ENCODE assay signal across 1 cellular context in genomic region chr1:144412491-144413403, GRCh38.
TF ChIP-seq lines count a peak whose summit lies in the region.

No MANE protein-coding gene starts in this region.

TF ChIP-seq in GM12878, 131 proteins besides CTCF, POLR2A, EP300 and RAD21 (continued from another document):
- TF ChIP-seq PRDM15 (CRISPR knock-in tag; IDR thresholded peaks at IDR 0.05) (peak; percentile 99), GATAD2B (conservative IDR thresholded peaks at IDR 0.05; ENCODE audit: low read depth) (peak; percentile 67; the same call in 1 of the 2 replicates), EGR1 (IDR thresholded peaks at IDR 0.05; ENCODE audit: borderline replicate concordance in 1 of 2, low read depth in 2 of 2, low read length in 2 of 2) (peak; percentile 76 to 90), PAX5 (IDR thresholded peaks at IDR 0.05; ENCODE audit: borderline replicate concordance, low read depth, low read length) (peak; percentile 90), SRF (IDR thresholded peaks at IDR 0.05; ENCODE audit: low read depth in 2 of 2, low read length in 2 of 2) (peak in 1 of 2 experiments; percentile 55; a peak in 1 of 4 replicates), NR2F1 (conservative IDR thresholded peaks at IDR 0.05) (peak; percentile 82), LARP7 (IDR thresholded peaks at IDR 0.05) (peak; percentile 88; the same call in 1 of the 2 replicates), NKRF (conservative IDR thresholded peaks at IDR 0.05) (peak; percentile 43; the same call in 1 of the 2 replicates), BMI1 (IDR thresholded peaks at IDR 0.05; ENCODE audit: borderline replicate concordance) (peak; percentile 95), IKZF1 (conservative IDR thresholded peaks at IDR 0.05) (peak; percentile 80), TAF1 (IDR thresholded peaks at IDR 0.05; ENCODE audit: borderline replicate concordance, low read depth, low read length) (peak; percentile 69; the same call in 1 of the 2 replicates), MTA2 (IDR thresholded peaks at IDR 0.05; ENCODE audit: low read depth) (peak; percentile 53; the same call in 1 of the 2 replicates), PAX8 (IDR thresholded peaks at IDR 0.05) (peak; percentile 51; the same call in 1 of the 2 replicates), TCF12 (IDR thresholded peaks at IDR 0.05; ENCODE audit: low read depth, low read length) (peak; percentile 93), BCL3 (IDR thresholded peaks at IDR 0.05; ENCODE audit: borderline replicate concordance, insufficient read depth, low read depth, low read length, poor library complexity, severe bottlenecking) (peak; percentile 97), HDAC6 (IDR thresholded peaks at IDR 0.05; ENCODE audit: unreplicated experiment) (peak; percentile 93), RELA (IDR thresholded peaks at IDR 0.05; ENCODE audit: borderline replicate concordance, partially characterized antibody) (peak; percentile 84), MTA3 (IDR thresholded peaks at IDR 0.05; ENCODE audit: borderline replicate concordance, low read length) (peak; percentile 100), CHD2 (IDR thresholded peaks at IDR 0.05; ENCODE audit: borderline replicate concordance, low read depth, low read length) (peak; percentile 42; the same call in 1 of the 2 replicates), NBN (IDR thresholded peaks at IDR 0.05) (peak; percentile 97), YY1 (IDR thresholded peaks at IDR 0.05; ENCODE audit: low read depth, low read length) (peak; percentile 91), WRNIP1 (IDR thresholded peaks at IDR 0.05; ENCODE audit: borderline replicate concordance, low read depth, low read length) (0 out of 2 replicates have a peak, but pooled peaks have one; percentile 31), FOXK2 (IDR thresholded peaks at IDR 0.05) (peak; percentile 64; the same call in 1 of the 2 replicates), BCLAF1 (IDR thresholded peaks at IDR 0.05) (peak; percentile 76; the same call in 1 of the 2 replicates), ZSCAN29 (IDR thresholded peaks at IDR 0.05) (peak; percentile 82), JUNB (IDR thresholded peaks at IDR 0.05) (peak; percentile 56; the same call in 1 of the 2 replicates), POLR2AphosphoS2 (IDR thresholded peaks at IDR 0.05; ENCODE audit: low read depth, low read length) (peak; percentile 99), SP1 (IDR thresholded peaks at IDR 0.05; ENCODE audit: low read depth, low read length) (peak; percentile 42), ATF7 (IDR thresholded peaks at IDR 0.05; ENCODE audit: low read depth) (peak; percentile 75)
- TF ChIP-seq, protein P1, sequence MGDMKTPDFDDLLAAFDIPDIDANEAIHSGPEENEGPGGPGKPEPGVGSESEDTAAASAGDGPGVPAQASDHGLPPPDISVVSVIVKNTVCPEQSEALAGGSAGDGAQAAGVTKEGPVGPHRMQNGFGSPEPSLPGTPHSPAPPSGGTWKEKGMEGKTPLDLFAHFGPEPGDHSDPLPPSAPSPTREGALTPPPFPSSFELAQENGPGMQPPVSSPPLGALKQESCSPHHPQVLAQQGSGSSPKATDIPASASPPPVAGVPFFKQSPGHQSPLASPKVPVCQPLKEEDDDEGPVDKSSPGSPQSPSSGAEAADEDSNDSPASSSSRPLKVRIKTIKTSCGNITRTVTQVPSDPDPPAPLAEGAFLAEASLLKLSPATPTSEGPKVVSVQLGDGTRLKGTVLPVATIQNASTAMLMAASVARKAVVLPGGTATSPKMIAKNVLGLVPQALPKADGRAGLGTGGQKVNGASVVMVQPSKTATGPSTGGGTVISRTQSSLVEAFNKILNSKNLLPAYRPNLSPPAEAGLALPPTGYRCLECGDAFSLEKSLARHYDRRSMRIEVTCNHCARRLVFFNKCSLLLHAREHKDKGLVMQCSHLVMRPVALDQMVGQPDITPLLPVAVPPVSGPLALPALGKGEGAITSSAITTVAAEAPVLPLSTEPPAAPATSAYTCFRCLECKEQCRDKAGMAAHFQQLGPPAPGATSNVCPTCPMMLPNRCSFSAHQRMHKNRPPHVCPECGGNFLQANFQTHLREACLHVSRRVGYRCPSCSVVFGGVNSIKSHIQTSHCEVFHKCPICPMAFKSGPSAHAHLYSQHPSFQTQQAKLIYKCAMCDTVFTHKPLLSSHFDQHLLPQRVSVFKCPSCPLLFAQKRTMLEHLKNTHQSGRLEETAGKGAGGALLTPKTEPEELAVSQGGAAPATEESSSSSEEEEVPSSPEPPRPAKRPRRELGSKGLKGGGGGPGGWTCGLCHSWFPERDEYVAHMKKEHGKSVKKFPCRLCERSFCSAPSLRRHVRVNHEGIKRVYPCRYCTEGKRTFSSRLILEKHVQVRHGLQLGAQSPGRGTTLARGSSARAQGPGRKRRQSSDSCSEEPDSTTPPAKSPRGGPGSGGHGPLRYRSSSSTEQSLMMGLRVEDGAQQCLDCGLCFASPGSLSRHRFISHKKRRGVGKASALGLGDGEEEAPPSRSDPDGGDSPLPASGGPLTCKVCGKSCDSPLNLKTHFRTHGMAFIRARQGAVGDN (IDR thresholded peaks at IDR 0.05) = peak; percentile 100
- TF ChIP-seq, protein P2, sequence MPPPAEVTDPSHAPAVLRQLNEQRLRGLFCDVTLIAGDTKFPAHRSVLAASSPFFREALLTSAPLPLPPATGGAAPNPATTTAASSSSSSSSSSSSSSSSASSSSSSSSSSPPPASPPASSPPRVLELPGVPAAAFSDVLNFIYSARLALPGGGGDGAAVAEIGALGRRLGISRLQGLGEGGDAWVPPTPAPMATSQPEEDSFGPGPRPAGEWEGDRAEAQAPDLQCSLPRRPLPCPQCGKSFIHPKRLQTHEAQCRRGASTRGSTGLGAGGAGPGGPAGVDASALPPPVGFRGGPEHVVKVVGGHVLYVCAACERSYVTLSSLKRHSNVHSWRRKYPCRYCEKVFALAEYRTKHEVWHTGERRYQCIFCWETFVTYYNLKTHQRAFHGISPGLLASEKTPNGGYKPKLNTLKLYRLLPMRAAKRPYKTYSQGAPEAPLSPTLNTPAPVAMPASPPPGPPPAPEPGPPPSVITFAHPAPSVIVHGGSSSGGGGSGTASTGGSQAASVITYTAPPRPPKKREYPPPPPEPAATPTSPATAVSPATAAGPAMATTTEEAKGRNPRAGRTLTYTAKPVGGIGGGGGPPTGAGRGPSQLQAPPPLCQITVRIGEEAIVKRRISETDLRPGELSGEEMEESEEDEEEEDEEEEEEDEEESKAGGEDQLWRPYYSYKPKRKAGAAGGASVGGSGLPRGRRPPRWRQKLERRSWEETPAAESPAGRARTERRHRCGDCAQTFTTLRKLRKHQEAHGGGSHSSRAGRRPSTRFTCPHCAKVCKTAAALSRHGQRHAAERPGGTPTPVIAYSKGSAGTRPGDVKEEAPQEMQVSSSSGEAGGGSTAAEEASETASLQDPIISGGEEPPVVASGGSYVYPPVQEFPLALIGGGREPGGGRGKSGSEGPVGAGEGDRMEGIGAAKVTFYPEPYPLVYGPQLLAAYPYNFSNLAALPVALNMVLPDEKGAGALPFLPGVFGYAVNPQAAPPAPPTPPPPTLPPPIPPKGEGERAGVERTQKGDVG (CRISPR knock-in tag; IDR thresholded peaks at IDR 0.05) = peak; percentile 99
